ENCODE assay signal across 23 cellular contexts in the genomic region with DNA sequence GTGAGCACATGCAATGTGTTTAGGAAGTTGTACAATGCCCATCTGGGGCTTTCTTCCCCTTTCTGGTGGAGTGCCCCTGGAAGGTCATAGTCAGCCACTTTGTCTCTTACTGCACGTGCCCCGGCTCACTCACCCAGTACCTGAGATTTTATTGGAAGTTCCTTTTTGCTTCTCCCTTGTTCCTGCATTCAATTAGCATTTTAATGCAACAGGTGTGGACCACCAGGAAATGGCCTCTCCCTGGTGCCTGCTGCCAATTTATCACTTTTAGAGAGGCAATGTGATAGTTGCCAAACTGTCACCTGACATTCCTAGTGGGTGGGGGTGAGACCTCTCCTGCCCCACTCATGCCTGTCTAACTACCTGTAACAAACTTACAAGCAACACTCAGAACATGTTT.
"Had no signal": no experiment of that assay in that cellular context is flagged by ENCODE, and none has a peak within 500 bp of the region (broad histone marks: within the 10 kb centered on the region; RNA-seq: fewer than 3 reads in every experiment).

No MANE protein-coding gene starts in this region.

- H3K4me3 ChIP-seq: dorsolateral prefrontal cortex, ovary, psoas muscle, sigmoid colon, thoracic aorta, transverse colon, upper lobe of right lung had no signal

- H3K36me3 Mint-ChIP-seq: naive thymus-derived CD4-positive, alpha-beta T cell; stimulated activated naive B cell treated with anti-CD40 and anti-IgM and Interleukin-4, amounts not matched to agents 10 μg/mL and 1 μg/mL and 100 μg/mL, for 72 hours had no signal

- H3K27ac ChIP-seq: dorsolateral prefrontal cortex, ovary, psoas muscle, sigmoid colon, thoracic aorta, transverse colon, upper lobe of right lung had no signal

- H3K9me3 ChIP-seq: ovary, psoas muscle, sigmoid colon, thoracic aorta, transverse colon, upper lobe of right lung had no signal

- FAIRE-seq: colon, frontal cortex, keratinocyte had no signal

- H3K9me3 Mint-ChIP-seq: stimulated activated naive B cell treated with anti-CD40 and anti-IgM and Interleukin-4, amounts not matched to agents 10 μg/mL and 1 μg/mL and 100 μg/mL, for 72 hours; stimulated activated naive CD8-positive, alpha-beta T cell treated with anti-CD3 and anti-CD28 coated beads, Interleukin-15, Interleukin-2, amounts not matched to agents 100 ng/mL and 50 ng/mL, for 24 hours had no signal

- H3K4me1 ChIP-seq: psoas muscle, sigmoid colon, transverse colon, upper lobe of right lung had no signal

- H3K4me3 Mint-ChIP-seq: naive thymus-derived CD4-positive, alpha-beta T cell; nephron; stimulated activated naive B cell treated with anti-CD40 and anti-IgM and Interleukin-4, amounts not matched to agents 10 μg/mL and 1 μg/mL and 100 μg/mL, for 72 hours; stimulated activated naive CD8-positive, alpha-beta T cell treated with anti-CD3 and anti-CD28 coated beads, Interleukin-15, Interleukin-2, amounts not matched to agents 100 ng/mL and 50 ng/mL, for 24 hours had no signal

- DNase-seq: dorsolateral prefrontal cortex; effector CD4-positive, alpha-beta T cell; hypothalamus; mesenchymal stem cell; midbrain; naive thymus-derived CD4-positive, alpha-beta T cell; occipital lobe; ovary; posterior cingulate gyrus; psoas muscle; right cardiac atrium; sigmoid colon; stimulated activated CD4-positive, alpha-beta T cell treated with anti-CD3 and anti-CD28 coated beads, Interleukin-2, amount 100 ng/mL, for 48 hours; stimulated activated naive B cell treated with anti-CD40 and anti-IgM and Interleukin-4, amounts not matched to agents 10 μg/mL and 1 μg/mL and 100 μg/mL, for 72 hours; transverse colon; upper lobe of right lung had no signal

- H3K27me3 Mint-ChIP-seq: naive thymus-derived CD4-positive, alpha-beta T cell; stimulated activated naive B cell treated with anti-CD40 and anti-IgM and Interleukin-4, amounts not matched to agents 10 μg/mL and 1 μg/mL and 100 μg/mL, for 72 hours; stimulated activated naive CD8-positive, alpha-beta T cell treated with anti-CD3 and anti-CD28 coated beads, Interleukin-15, Interleukin-2, amounts not matched to agents 100 ng/mL and 50 ng/mL, for 24 hours had no signal

- ATAC-seq: left lobe of liver; naive thymus-derived CD4-positive, alpha-beta T cell; psoas muscle; right cardiac atrium; stimulated activated naive B cell treated with anti-CD40 and anti-IgM and Interleukin-4, amounts not matched to agents 10 μg/mL and 1 μg/mL and 100 μg/mL, for 72 hours; upper lobe of right lung had no signal

- H3K27ac Mint-ChIP-seq: stimulated activated naive B cell treated with anti-CD40 and anti-IgM and Interleukin-4, amounts not matched to agents 10 μg/mL and 1 μg/mL and 100 μg/mL, for 72 hours; stimulated activated naive CD8-positive, alpha-beta T cell treated with anti-CD3 and anti-CD28 coated beads, Interleukin-15, Interleukin-2, amounts not matched to agents 100 ng/mL and 50 ng/mL, for 24 hours had no signal

- H3K27me3 ChIP-seq: dorsolateral prefrontal cortex, ovary, sigmoid colon, transverse colon, upper lobe of right lung had no signal

- H3K36me3 ChIP-seq: ovary, sigmoid colon, thoracic aorta, transverse colon, upper lobe of right lung had no signal

- H3K4me1 Mint-ChIP-seq: naive thymus-derived CD4-positive, alpha-beta T cell; stimulated activated naive B cell treated with anti-CD40 and anti-IgM and Interleukin-4, amounts not matched to agents 10 μg/mL and 1 μg/mL and 100 μg/mL, for 72 hours had no signal
